In the genomic region with DNA sequence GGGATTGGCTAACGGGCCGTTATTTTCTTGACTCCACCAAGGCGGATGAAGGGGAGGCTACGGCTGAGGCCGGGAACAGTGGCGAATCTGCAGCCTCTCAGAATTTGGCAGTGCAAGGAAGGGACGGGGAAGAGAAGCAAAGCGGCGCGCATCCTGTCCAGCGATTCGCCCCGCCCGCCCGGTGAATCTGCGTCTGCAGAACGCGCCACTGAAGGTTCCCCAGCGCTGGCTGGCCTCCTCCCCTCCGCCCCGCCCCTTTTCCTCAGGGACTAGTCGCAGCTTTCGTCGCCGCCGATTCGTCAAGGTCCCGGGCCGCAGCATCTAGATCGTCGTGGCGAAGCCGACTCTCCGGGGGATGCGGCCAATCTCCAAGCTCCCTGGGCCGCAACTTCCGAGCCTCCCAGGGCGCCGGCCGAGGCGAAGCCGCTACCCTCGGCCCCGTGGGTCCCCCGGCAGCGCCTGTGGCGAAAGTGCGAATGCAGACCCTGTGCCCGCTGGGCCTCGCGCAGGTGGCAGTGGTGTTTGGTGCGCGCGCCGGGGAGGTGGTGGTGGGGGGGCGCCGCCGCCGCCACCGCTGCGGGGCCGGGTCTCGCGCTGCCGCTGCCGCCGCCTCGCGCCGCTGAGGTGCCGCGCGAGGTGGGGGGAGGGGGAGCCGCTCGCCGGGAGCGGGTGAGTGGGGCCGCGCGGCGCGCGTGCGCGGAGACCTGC, we compare ENCODE assay signal across 8 cellular contexts. TPM values are rescaled to one million over a fixed set of nuclear protein-coding genes. Genes with fewer than 3 reads are reported as not detected.
DNase-seq lines count a peak whose midpoint lies in the region; ATAC-seq and TF ChIP-seq lines count a peak whose summit lies in the region.

A gene (plus strand): TSS at position 299 of the 708 bp plus-strand sequence. CDS start 978 bp downstream, outside the sequence.

- peak within 1 kb of the TSS; percentile 92 for H3K27ac Mint-ChIP-seq in MCF 10A (ENCODE audit: low read depth, unreplicated experiment)

- in situ Hi-C loops in ACHN (cut with HindIII; ENCODE audit: low pct_ligation_motif_present, low pct_unique_long_range_greater_than_20kb, low sequenced_read_pairs), result no loop called here

- POLR2A ChIA-PET in MCF 10A (lab: Yijun Ruan, JAX), result interaction anchor here (0.7 to 1.1 kb wide), 6 partner anchors 9 to 501 kb away, joined by 3 to 4 read pairs (median 3); a partner anchor contains a TSS

- H3K36me3 ChIP-seq in skeletal muscle satellite cell (ENCODE audit: insufficient read depth, low read length), result peaks cover 38% of the 10 kb centered on the region

- peaks cover 60% of the 10 kb centered on the region for H3K36me3 Mint-ChIP-seq in MCF 10A (ENCODE audit: insufficient read depth, unreplicated experiment)

- intact Hi-C loops in MCF 10A (cut with micrococcal nuclease), result no loop called here

- no peaks in the 10 kb centered on the region for H3K9me3 ChIP-seq in iPS-18c (ENCODE audit: control insufficient read depth, insufficient read depth, low read length)
- H3K9me3 ChIP-seq in skeletal muscle satellite cell (replicated peaks; ENCODE audit: low read length), result no peaks in the 10 kb centered on the region

- H3K9ac ChIP-seq in skeletal muscle satellite cell (ENCODE audit: low read depth, low read length), result peak within 1 kb of the TSS; percentile 100

- CTCF ChIA-PET in MCF 10A (lab: Yijun Ruan, JAX), result interaction anchor here (0.6 kb wide), 1 partner anchor 376 kb away, joined by 3 read pairs; no protein-coding TSS in a partner anchor

- ATAC-seq in GM18907 (IDR thresholded peaks at IDR 0.05; ENCODE audit: unreplicated experiment) (peak; percentile 72), HG03135 (IDR thresholded peaks at IDR 0.05; ENCODE audit: unreplicated experiment) (peak; percentile 80)

- peak within 1 kb of the TSS; percentile 90 for H3K27ac ChIP-seq in VCaP

- peaks cover 20% of the 10 kb centered on the region for H3K4me1 ChIP-seq in skeletal muscle satellite cell (ENCODE audit: control insufficient read depth, insufficient read depth, low read length)

- peak within 1 kb of the TSS; percentile 90 for H3K4me3 Mint-ChIP-seq in MCF 10A (ENCODE audit: unreplicated experiment)

- H3K4me1 Mint-ChIP-seq in MCF 10A (ENCODE audit: insufficient read depth, unreplicated experiment), result peaks cover 20% of the 10 kb centered on the region

- H3K4me2 ChIP-seq in skeletal muscle satellite cell (ENCODE audit: low read length), result peak within 1 kb of the TSS; percentile 98

- H3K27me3 Mint-ChIP-seq in MCF 10A (ENCODE audit: insufficient read depth, unreplicated experiment), result no peaks in the 10 kb centered on the region

- no peak for TF ChIP-seq CTCF in VCaP (conservative IDR thresholded peaks at IDR 0.05)
- no peak for TF ChIP-seq CTCF in MCF 10A (IDR thresholded peaks at IDR 0.05; ENCODE audit: unreplicated experiment)

- BruUV-seq in MCF 10A (replicated peaks; lab: Mats Ljungman, UMichigan), result no TSS peak

- H3K27me3 ChIP-seq in skeletal muscle satellite cell (ENCODE audit: control insufficient read depth, insufficient read depth, low read length), result no peaks in the 10 kb centered on the region

- H3K4me3 ChIP-seq in iPS-18c (ENCODE audit: insufficient read depth, low read depth, low read length) (peak within 1 kb of the TSS; percentile 100), skeletal muscle satellite cell (ENCODE audit: low read length) (peak within 1 kb of the TSS; percentile 99)

- no peaks in the 10 kb centered on the region for H3K9me3 Mint-ChIP-seq in MCF 10A (ENCODE audit: unreplicated experiment)

- DNase-seq in ACHN, result peak; percentile 96
- peak; percentile 97 for DNase-seq in NCI-H2196 (lab: John Stamatoyannopoulos, UW; ENCODE audit: unreplicated experiment)
- peak; percentile 93 for DNase-seq in MCF 10A (ENCODE audit: unreplicated experiment)

RNA-seq across cellular contexts. Expression of the gene that starts here (rescaled TPM):
- 15.0 and 15.8 TPM in 2 replicates for total RNA-seq in MCF 10A (2022)
- total RNA-seq in skeletal muscle satellite cell (2012; rRNA removed), result 2.0 and 3.1 TPM in 2 replicates

Comparison
In these comparisons a context has a peak if more than half of its experiments do, and no peak if none do; other contexts are left out.
1. Peak in every context shown above with its lines: DNase-seq, ATAC-seq, H3K4me3 ChIP-seq and H3K27ac ChIP-seq.